In genomic region chr15:74037171-74038117, GRCh38 we compare ENCODE assay signal across 2 cellular contexts.
TF ChIP-seq lines count a peak whose summit lies in the region.

No MANE protein-coding gene starts in this region.

TF ChIP-seq in GM23338, 12 proteins besides CTCF, POLR2A, EP300 and RAD21 (continued from another document):
- no peak for TF ChIP-seq ZNF462 (CRISPR knock-in tag; IDR thresholded peaks at IDR 0.05)

TF ChIP-seq in GM12878, 131 proteins besides CTCF, POLR2A, EP300 and RAD21 (continued from another document):
- TF ChIP-seq ZBTB11 (CRISPR knock-in tag; IDR thresholded peaks at IDR 0.05) (no peak), SMC3 (IDR thresholded peaks at IDR 0.05; ENCODE audit: borderline replicate concordance, low read length) (no peak), SP1 (IDR thresholded peaks at IDR 0.05; ENCODE audit: low read depth, low read length) (no peak)
